Comparison of ENCODE assay signal across 8 cellular contexts in genomic region chr5:181207214-181207959, GRCh38. TPM values are rescaled to one million over a fixed set of nuclear protein-coding genes. Genes with fewer than 3 reads are reported as not detected.
DNase-seq lines count a peak whose midpoint lies in the region; ATAC-seq and TF ChIP-seq lines count a peak whose summit lies in the region.

No MANE protein-coding gene starts in this region.

- no peaks in the 10 kb centered on the region for H3K9me3 ChIP-seq in lower lobe of right lung

- no peaks in the 10 kb centered on the region for H3K36me3 ChIP-seq in lower lobe of right lung

- DNase-seq in Caki2 (ENCODE audit: low read depth) (peak; percentile 95), choroid plexus epithelial cell (ENCODE audit: low read depth) (peak; percentile 92), lower lobe of right lung (peak; percentile 75)
- peak; percentile 79 for DNase-seq in T-helper 2 cell treated with Interferon-gamma antibody and Interleukin-4, amounts not matched to agents 5 μg/mL and 100 μg/mL, for 36 hours (ENCODE audit: low spot score)
- DNase-seq in stimulated activated CD4-positive, alpha-beta T cell treated with anti-CD3 and anti-CD28 coated beads, TNF-alpha, amount 100 ng/mL, for 4 hours (ENCODE audit: low read depth in 3 of 3), result peak; percentile 74 to 94 (median 78)

- H3K4me1 Mint-ChIP-seq in T-helper 2 cell treated with Interferon-gamma antibody and Interleukin-4, amounts not matched to agents 5 μg/mL and 100 μg/mL, for 36 hours (ENCODE audit: low read depth), result peaks cover 35% of the 10 kb centered on the region

- H3K27me3 Mint-ChIP-seq in T-helper 2 cell treated with Interferon-gamma antibody and Interleukin-4, amounts not matched to agents 5 μg/mL and 100 μg/mL, for 36 hours (ENCODE audit: low read depth), result peaks cover 35% of the 10 kb centered on the region

- peak overlapping the region; percentile 71 for H3K27ac ChIP-seq in lower lobe of right lung

- peaks cover 28% of the 10 kb centered on the region for H3K4me1 ChIP-seq in lower lobe of right lung

- TF ChIP-seq CTCF in choroid plexus epithelial cell (conservative IDR thresholded peaks at IDR 0.05; ENCODE audit: low read depth, low read length) (no peak), lower lobe of right lung (IDR thresholded peaks at IDR 0.05) (no peak)

- H3K27me3 ChIP-seq in lower lobe of right lung (ENCODE audit: low read depth), result no peaks in the 10 kb centered on the region

- in situ Hi-C loops in Caki2 (cut with HindIII; ENCODE audit: low pct_unique_long_range_greater_than_20kb, low sequenced_read_pairs), result no loop called here

- H3K27ac Mint-ChIP-seq in T-helper 2 cell treated with Interferon-gamma antibody and Interleukin-4, amounts not matched to agents 5 μg/mL and 100 μg/mL, for 36 hours, result peak overlapping the region; percentile 82

- intact Hi-C loops in lower lobe of right lung (cut with DNase I), result no loop called here

- ATAC-seq in HG02870 (IDR thresholded peaks at IDR 0.05; ENCODE audit: unreplicated experiment) (peak; percentile 43), lower lobe of right lung (peak; percentile 57 to 73), HG03378 (IDR thresholded peaks at IDR 0.05; ENCODE audit: unreplicated experiment) (no peak), HG02973 (IDR thresholded peaks at IDR 0.05; ENCODE audit: unreplicated experiment) (no peak)

- H3K4me3 ChIP-seq in choroid plexus epithelial cell (ENCODE audit: low read depth, low read length) (peak overlapping the region; percentile 61), lower lobe of right lung (peak overlapping the region; percentile 71)

- peaks cover 4% of the 10 kb centered on the region for H3K36me3 Mint-ChIP-seq in T-helper 2 cell treated with Interferon-gamma antibody and Interleukin-4, amounts not matched to agents 5 μg/mL and 100 μg/mL, for 36 hours (ENCODE audit: low read depth)

- H3K4me3 Mint-ChIP-seq in T-helper 2 cell treated with Interferon-gamma antibody and Interleukin-4, amounts not matched to agents 5 μg/mL and 100 μg/mL, for 36 hours, result peak overlapping the region; percentile 84

- no peaks in the 10 kb centered on the region for H3K9me3 Mint-ChIP-seq in T-helper 2 cell treated with Interferon-gamma antibody and Interleukin-4, amounts not matched to agents 5 μg/mL and 100 μg/mL, for 36 hours

RNA-seq across cellular contexts. Expression of gene TRIM7, which starts 2.4 kb away (rescaled TPM):
- total RNA-seq in Caki2 (2014; rRNA removed; shearing (Covaris generic); ENCODE audit: low replicate concordance), result 56.2 and 62.2 TPM in 2 replicates
- 4.3 TPM for total RNA-seq in lower lobe of right lung

RNA-seq across cellular contexts. Expression of gene TRIM41, which starts 15.7 kb away (rescaled TPM):
- 17.9 and 32.2 TPM in 2 replicates for total RNA-seq in Caki2 (2014; rRNA removed; shearing (Covaris generic); ENCODE audit: low replicate concordance)
- 29.1 TPM for total RNA-seq in lower lobe of right lung

RNA-seq across cellular contexts. Expression of gene RACK1, which starts 36.3 kb away (rescaled TPM):
- 4,377 and 4,541 TPM in 2 replicates for total RNA-seq in Caki2 (2014; rRNA removed; shearing (Covaris generic); ENCODE audit: low replicate concordance)
- total RNA-seq in lower lobe of right lung, result 1,202 TPM

RNA-seq across cellular contexts. Expression of gene TRIM52, which starts 53.6 kb away (rescaled TPM):
- total RNA-seq in Caki2 (2014; rRNA removed; shearing (Covaris generic); ENCODE audit: low replicate concordance), result 1.3 and 12.9 TPM in 2 replicates
- 20.8 TPM for total RNA-seq in lower lobe of right lung

Comparison
In these comparisons a context has a peak if more than half of its experiments do, and no peak if none do; other contexts are left out.
1. ATAC-seq: peak in HG02870 (single experiment) and lower lobe of right lung (2 of 2); none in HG03378 (single experiment) and HG02973 (single experiment).
2. RNA of gene TRIM7, which starts 2.4 kb away (total RNA-seq): 56.2 to 62.2 TPM in Caki2; 4.3 TPM in lower lobe of right lung (single experiment); every median in the first group is over 10 times any median in the second.
3. Peak in every context shown above with its lines, with median percentiles within 50 percentile points of each other: DNase-seq.